ENCODE assay signal across 10 cellular contexts in the genomic region with DNA sequence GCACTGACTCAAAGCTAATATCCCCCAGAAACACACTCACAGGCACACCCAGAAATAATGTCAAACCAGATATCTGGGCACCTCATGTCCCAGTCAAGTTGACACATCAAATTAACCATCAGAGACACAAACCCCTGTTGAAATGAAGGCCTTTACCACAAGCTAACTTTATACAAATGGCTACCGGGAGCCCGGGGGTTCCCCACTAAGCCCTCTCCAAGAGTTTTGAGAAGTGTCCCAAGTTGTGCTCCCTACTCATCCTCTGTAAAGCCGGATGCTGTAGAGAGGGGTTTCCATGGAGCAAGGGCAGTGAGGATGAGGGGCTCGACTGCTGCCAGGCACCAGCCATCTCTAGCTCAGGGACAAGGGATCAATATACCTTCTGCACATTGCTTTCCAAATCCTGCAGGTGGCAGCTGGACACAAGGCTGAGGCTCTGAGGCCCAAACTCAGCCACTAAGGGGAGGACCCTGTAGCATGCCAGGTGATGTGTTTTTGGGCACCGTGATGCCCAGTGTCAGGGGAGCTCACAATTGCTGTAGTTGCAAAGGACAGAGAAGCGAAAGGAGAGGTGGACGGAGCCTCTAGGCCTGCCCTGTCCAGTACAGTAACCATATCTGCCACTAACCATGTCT.
DNase-seq lines count a peak whose midpoint lies in the region; ATAC-seq, FAIRE-seq and TF ChIP-seq lines count a peak whose summit lies in the region.
"Had no signal": no experiment of that assay in that cellular context is flagged by ENCODE, and none has a peak within 500 bp of the region (broad histone marks: within the 10 kb centered on the region; RNA-seq: fewer than 3 reads in every experiment).

No MANE protein-coding gene starts in this region.

- no peak overlapping the region for H3K4me2 ChIP-seq in Loucy (ENCODE audit: low read depth, low read length, poor library complexity, severe bottlenecking)
- H3K4me2 ChIP-seq: BLaER1 had no signal

- FAIRE-seq in pancreas (lab: Jason Lieb, UNC) = no peak

- no peak overlapping the region for H3K9ac ChIP-seq in Loucy (ENCODE audit: low read depth, low read length, poor library complexity, severe bottlenecking)
- H3K9ac ChIP-seq: BLaER1 had no signal

- H2AFZ ChIP-seq in Loucy (ENCODE audit: low read length) = no peak overlapping the region

- WGBS in pancreas, 2 donors = 51 to 53% methylated on average over 7 of the region's 7 CpGs

- H3K27ac ChIP-seq in pancreas = no peak overlapping the region
- H3K27ac ChIP-seq: BLaER1, SJSA1 had no signal

- H4K20me1 ChIP-seq in Loucy (ENCODE audit: insufficient read depth, low read length, poor library complexity, severe bottlenecking) = no peaks in the 10 kb centered on the region
- H4K20me1 ChIP-seq: BLaER1 had no signal

- ATAC-seq in pancreas (peak in 3 of 4 donors; percentile 57 to 82 (median 75)), HG03378 (IDR thresholded peaks at IDR 0.05; ENCODE audit: unreplicated experiment) (no peak)

- no peak overlapping the region for H3K4me3 ChIP-seq in Loucy (ENCODE audit: low read length, poor library complexity, severe bottlenecking)
- no peak overlapping the region for H3K4me3 ChIP-seq in pancreas
- H3K4me3 ChIP-seq: BLaER1, SJSA1 had no signal

- H3K27me3 ChIP-seq in Loucy (ENCODE audit: insufficient read depth, low read length, poor library complexity, severe bottlenecking) = no peaks in the 10 kb centered on the region
- no peaks in the 10 kb centered on the region for H3K27me3 ChIP-seq in pancreas
- H3K27me3 ChIP-seq: BLaER1 had no signal

- H3K4me1 ChIP-seq in Loucy (ENCODE audit: insufficient read depth, low read length, poor library complexity, severe bottlenecking) (peaks cover 24% of the 10 kb centered on the region), pancreas (no peaks in the 10 kb centered on the region)
- H3K4me1 ChIP-seq: BLaER1 had no signal

- DNase-seq in NCI-H1105 treated with DMSO at 0.1 percent for 48 hours (lab: John Stamatoyannopoulos, UW) (peak; percentile 7), NCI-H1105 (lab: John Stamatoyannopoulos, UW) (no peak), cerebellar cortex (ENCODE audit: low spot score) (peak; percentile 66), pancreas (peak in 1 of 6 donors; percentile 14), SKM-1 (lab: John Stamatoyannopoulos, UW; ENCODE audit: unreplicated experiment) (no peak)
- DNase-seq in activated T-cell treated with anti-CD3 and anti-CD28 coated beads, Interleukin-2, amount 50 U/mL, for 1 hour = no peak

- no peaks in the 10 kb centered on the region; the same call in 1 of the 2 replicates for H3F3A ChIP-seq in Loucy (ENCODE audit: low read depth)

- H3K9me3 ChIP-seq in Loucy (ENCODE audit: insufficient read depth, low read depth, low read length) (no peaks in the 10 kb centered on the region), pancreas (no peaks in the 10 kb centered on the region)
- H3K9me3 ChIP-seq: SJSA1 had no signal

- peak; percentile 56 for TF ChIP-seq CTCF in Loucy (conservative IDR thresholded peaks at IDR 0.05; ENCODE audit: low read length)
- no peak for TF ChIP-seq CTCF in pancreas (IDR thresholded peaks at IDR 0.05)

- H3K79me2 ChIP-seq in Loucy (ENCODE audit: insufficient read depth, low read length) = no peaks in the 10 kb centered on the region

- H3K9me2 ChIP-seq in Loucy (replicated peaks; ENCODE audit: low read depth, low read length) = no peaks in the 10 kb centered on the region

- intact Hi-C loops in pancreas (cut with DNase I) = no loop called here

- H3K36me3 ChIP-seq in Loucy (ENCODE audit: insufficient read depth, low read length) (no peaks in the 10 kb centered on the region), pancreas (no peaks in the 10 kb centered on the region)
- H3K36me3 ChIP-seq: BLaER1, SJSA1 had no signal

Comparison
In these comparisons a context has a peak if more than half of its experiments do, and no peak if none do; other contexts are left out.
1. DNase-seq: peak in NCI-H1105 treated with DMSO at 0.1 percent for 48 hours (single experiment) and cerebellar cortex (single experiment); none in NCI-H1105 (single experiment), activated T-cell treated with anti-CD3 and anti-CD28 coated beads, Interleukin-2, amount 50 U/mL, for 1 hour (single experiment) and SKM-1 (single experiment).